9 cellular contexts compared by ENCODE assay signal in genomic region chr22:20438066-20438677, GRCh38. TPM values are rescaled to one million over a fixed set of nuclear protein-coding genes. Genes with fewer than 3 reads are reported as not detected.
DNase-seq lines count a peak whose midpoint lies in the region; ATAC-seq, FAIRE-seq and TF ChIP-seq lines count a peak whose summit lies in the region.
"Had no signal": no experiment of that assay in that cellular context is flagged by ENCODE, and none has a peak within 500 bp of the region (broad histone marks: within the 10 kb centered on the region; RNA-seq: fewer than 3 reads in every experiment).

No MANE protein-coding gene starts in this region.

- no peak for FAIRE-seq in small intestine (lab: Jason Lieb, UNC)

- DNase-seq in AG08396 (ENCODE audit: low spot score): peak; percentile 69
- peak; percentile 45 to 60 for DNase-seq in cardiac muscle cell (ENCODE audit: low read depth in 1 of 2, low spot score in 1 of 2)
- no peak for DNase-seq in central memory CD4-positive, alpha-beta T cell
- no peak for DNase-seq in kidney tubule cell (ENCODE audit: low spot score)
- DNase-seq in small intestine: no peak
- DNase-seq: PC-9 had no signal

- H3K4me3 ChIP-seq in cardiac muscle cell: peak overlapping the region; percentile 59
- H3K4me3 ChIP-seq in neuron (ENCODE audit: low read length): peak overlapping the region; percentile 97
- H3K4me3 ChIP-seq in small intestine (ENCODE audit: low read depth in 1 of 2, low read length in 2 of 2): peak overlapping the region in 1 of 2 donors; percentile 30
- H3K4me3 ChIP-seq: PC-9 had no signal

- H3K4me1 ChIP-seq in cardiac muscle cell (ENCODE audit: low read depth): peaks cover 6% of the 10 kb centered on the region
- H3K4me1 ChIP-seq in neuron (ENCODE audit: insufficient read depth, low read length): peaks cover 19% of the 10 kb centered on the region
- H3K4me1 ChIP-seq in small intestine (ENCODE audit: control insufficient read depth in 2 of 2, insufficient read depth in 1 of 2, low read depth in 1 of 2, low read length in 1 of 2): no peaks in the 10 kb centered on the region

- peak; percentile 58 for ATAC-seq in SK-N-SH treated with all-trans-retinoic acid at 6 μM for 48 hours
- ATAC-seq in HG03378 (IDR thresholded peaks at IDR 0.05; ENCODE audit: unreplicated experiment): no peak

- H3K9me3 ChIP-seq in cardiac muscle cell (ENCODE audit: low read depth): no peaks in the 10 kb centered on the region
- no peaks in the 10 kb centered on the region for H3K9me3 ChIP-seq in neuron (ENCODE audit: low read length)
- H3K9me3 ChIP-seq in small intestine (ENCODE audit: control insufficient read depth, low read depth): no peaks in the 10 kb centered on the region

- WGBS in small intestine, 3 donors: 10 to 21% (median 19%) methylated on average over 37 to 41 of the region's 41 CpGs

- peak overlapping the region; percentile 93 for H2AFZ ChIP-seq in neuron (ENCODE audit: low read depth, low read length)
- H2AFZ ChIP-seq: PC-9 had no signal

- TF ChIP-seq CTCF in cardiac muscle cell (IDR thresholded peaks at IDR 0.05; ENCODE audit: low read depth, low read length): no peak

- H3K27ac ChIP-seq in cardiac muscle cell: peak overlapping the region; percentile 45
- peak overlapping the region in 1 of 2 donors; percentile 49 for H3K27ac ChIP-seq in small intestine (ENCODE audit: low read depth in 1 of 2, low read length in 1 of 2)
- H3K27ac ChIP-seq: PC-9 had no signal

- H3K27me3 ChIP-seq in cardiac muscle cell (peaks cover 10% of the 10 kb centered on the region), neuron (ENCODE audit: insufficient read depth, low read length) (no peaks in the 10 kb centered on the region), small intestine (ENCODE audit: control insufficient read depth in 2 of 2, insufficient read depth in 2 of 2, low read length in 2 of 2) (peaks cover 15 to 25% of the 10 kb centered on the region in 2 donors)

- H3K36me3 ChIP-seq in cardiac muscle cell: peaks cover 3% of the 10 kb centered on the region
- H3K36me3 ChIP-seq in neuron (ENCODE audit: insufficient read depth, low read length): peaks cover 16% of the 10 kb centered on the region
- H3K36me3 ChIP-seq in small intestine (ENCODE audit: control insufficient read depth in 2 of 2, insufficient read depth in 2 of 2, low read length in 2 of 2): peaks cover 0 to 3% of the 10 kb centered on the region in 2 donors

TF ChIP-seq in SK-N-SH treated with all-trans-retinoic acid at 6 μM for 48 hours, 23 proteins besides CTCF, POLR2A, EP300 and RAD21:
- TF ChIP-seq ZNF70 (CRISPR knock-in tag; IDR thresholded peaks at IDR 0.05): no peak
- TF ChIP-seq RARB (CRISPR knock-in tag; IDR thresholded peaks at IDR 0.05): no peak
- no peak for TF ChIP-seq CREB5 (CRISPR knock-in tag; IDR thresholded peaks at IDR 0.05; ENCODE audit: low read depth)
- TF ChIP-seq ESRRG (CRISPR knock-in tag; IDR thresholded peaks at IDR 0.05): no peak
- no peak for TF ChIP-seq ZFP3 (CRISPR knock-in tag; IDR thresholded peaks at IDR 0.05)
- TF ChIP-seq ISL1 (CRISPR knock-in tag; IDR thresholded peaks at IDR 0.05): no peak
- TF ChIP-seq TSHZ2 (CRISPR knock-in tag; IDR thresholded peaks at IDR 0.05): no peak
- no peak for TF ChIP-seq POU6F1 (CRISPR knock-in tag; IDR thresholded peaks at IDR 0.05; ENCODE audit: borderline replicate concordance, low read depth)
- no peak for TF ChIP-seq PPARA (CRISPR knock-in tag; IDR thresholded peaks at IDR 0.05; ENCODE audit: borderline replicate concordance)
- no peak for TF ChIP-seq CSDC2 (CRISPR knock-in tag; IDR thresholded peaks at IDR 0.05)
- no peak for TF ChIP-seq TCF4 (CRISPR knock-in tag; IDR thresholded peaks at IDR 0.05; ENCODE audit: borderline replicate concordance)
- no peak for TF ChIP-seq ZC3H10 (CRISPR knock-in tag; IDR thresholded peaks at IDR 0.05)
- TF ChIP-seq BACH2 (CRISPR knock-in tag; IDR thresholded peaks at IDR 0.05; ENCODE audit: borderline replicate concordance): no peak
- no peak for TF ChIP-seq ARNTL (CRISPR knock-in tag; IDR thresholded peaks at IDR 0.05; ENCODE audit: borderline replicate concordance, low read depth)
- no peak for TF ChIP-seq PATZ1 (CRISPR knock-in tag; IDR thresholded peaks at IDR 0.05; ENCODE audit: borderline replicate concordance)
- TF ChIP-seq GLIS3 (CRISPR knock-in tag; IDR thresholded peaks at IDR 0.05): no peak
TF ChIP-seq in SK-N-SH treated with all-trans-retinoic acid at 6 μM for 48 hours: peak in this region for 0.

RNA-seq across cellular contexts. Expression of gene SCARF2, which starts 0.5 kb away (rescaled TPM):
- total RNA-seq in cardiac muscle cell: 42.0 and 66.1 TPM in 2 replicates
- polyA plus RNA-seq in cardiac muscle cell (38.0 and 67.4 TPM in 2 replicates), small intestine (1 to 10 TPM in 1 of 3 donors, under 1 TPM in 2; 0.22 to 2.4 (median 0.54) TPM)

RNA-seq across cellular contexts. Expression of gene ZNF74, which starts 44.2 kb away (rescaled TPM):
- total RNA-seq in cardiac muscle cell: 35.6 and 90.9 TPM in 2 replicates
- polyA plus RNA-seq in cardiac muscle cell (24.4 and 30.1 TPM in 2 replicates), small intestine (1 to 10 TPM; 2.5 to 5.4 (median 3.0) TPM)

RNA-seq across cellular contexts. Expression of gene KLHL22, which starts 57.4 kb away (rescaled TPM):
- 53.3 and 55.0 TPM in 2 replicates for total RNA-seq in cardiac muscle cell
- polyA plus RNA-seq in cardiac muscle cell (31.9 and 33.8 TPM in 2 replicates), small intestine (10 to 100 TPM in 1 of 3 donors, 1 to 10 TPM in 2; 5.9 to 10.3 (median 6.9) TPM)

Comparison
In these comparisons a context has a peak if more than half of its experiments do, and no peak if none do; other contexts are left out.
1. DNase-seq: peak in AG08396 (single experiment) and cardiac muscle cell (2 of 2); none in central memory CD4-positive, alpha-beta T cell (single experiment), kidney tubule cell (single experiment) and small intestine (single experiment).
2. RNA of gene SCARF2, which starts 0.5 kb away (polyA plus RNA-seq): 38.0 to 67.4 TPM in cardiac muscle cell; 0.22 to 2.4 TPM in small intestine; every median in the first group is over 10 times any median in the second.